11 cellular contexts compared by ENCODE assay signal in genomic region chrX:12792711-12793110, GRCh38. TPM values are rescaled to one million over a fixed set of nuclear protein-coding genes. Genes with fewer than 3 reads are reported as not detected.
DNase-seq lines count a peak whose midpoint lies in the region; ATAC-seq and TF ChIP-seq lines count a peak whose summit lies in the region.
"Had no signal": no experiment of that assay in that cellular context is flagged by ENCODE, and none has a peak within 500 bp of the region (broad histone marks: within the 10 kb centered on the region; RNA-seq: fewer than 3 reads in every experiment).

No MANE protein-coding gene starts in this region.

- ATAC-seq in activated CD8-positive, alpha-beta T cell treated with anti-CD3 and anti-CD28 coated beads, Interleukin-2, amount 10 ng/mL, durations not matched to agents 7 days and 5 days, result no peak
- ATAC-seq in memory B cell (ENCODE audit: low read depth) (no peak), HG02610 (IDR thresholded peaks at IDR 0.05; ENCODE audit: unreplicated experiment) (no peak), GM21717 (IDR thresholded peaks at IDR 0.05; ENCODE audit: unreplicated experiment) (no peak)

- H3K36me3 Mint-ChIP-seq in CD14-positive monocyte (peaks cover 0 to under 1% of the 10 kb centered on the region in 2 donors), memory B cell (peaks cover under 1% of the 10 kb centered on the region)
- H3K36me3 Mint-ChIP-seq in activated CD8-positive, alpha-beta T cell treated with anti-CD3 and anti-CD28 coated beads, Interleukin-2, amount 10 ng/mL, durations not matched to agents 7 days and 5 days (ENCODE audit: low read depth), result peaks cover 37% of the 10 kb centered on the region

- H3K27me3 Mint-ChIP-seq in CD14-positive monocyte (ENCODE audit: low read depth in 3 of 3), result peaks cover 0 to 26% (median 2%) of the 10 kb centered on the region in 3 donors
- H3K27me3 Mint-ChIP-seq in activated CD8-positive, alpha-beta T cell treated with anti-CD3 and anti-CD28 coated beads, Interleukin-2, amount 10 ng/mL, durations not matched to agents 7 days and 5 days (ENCODE audit: low read depth), result peaks cover 9% of the 10 kb centered on the region
- no peaks in the 10 kb centered on the region for H3K27me3 Mint-ChIP-seq in memory B cell

- H3K27ac ChIP-seq in HEK293 (ENCODE audit: extremely low read depth, low read depth, low read length) (no peak overlapping the region), tibial nerve (peak overlapping the region in 1 of 4 donors; percentile 79)
- H3K27ac ChIP-seq: pancreas, thyroid gland had no signal

- TF ChIP-seq CTCF in CD14-positive monocyte (IDR thresholded peaks at IDR 0.05) (no peak), HEK293 (tag by site-specific recombination; IDR thresholded peaks at IDR 0.05) (no peak), tibial nerve (IDR thresholded peaks at IDR 0.05) (no peak)

- H3K36me3 ChIP-seq in HEK293 (ENCODE audit: control insufficient read depth in 2 of 2, insufficient read depth in 1 of 2, low read length in 2 of 2) (peaks cover 0 to 15% of the 10 kb centered on the region in 2 experiments), tibial nerve (peaks cover 0 to 12% (median 0%) of the 10 kb centered on the region in 3 donors)
- H3K36me3 ChIP-seq: pancreas, thyroid gland had no signal

- H3K4me1 Mint-ChIP-seq in CD14-positive monocyte (peaks cover 23% of the 10 kb centered on the region), memory B cell (peaks cover 14% of the 10 kb centered on the region)
- peaks cover 38% of the 10 kb centered on the region for H3K4me1 Mint-ChIP-seq in activated CD8-positive, alpha-beta T cell treated with anti-CD3 and anti-CD28 coated beads, Interleukin-2, amount 10 ng/mL, durations not matched to agents 7 days and 5 days (ENCODE audit: low read depth)

- intact Hi-C loops in CD14-positive monocyte (cut with micrococcal nuclease), result no loop called here

- peak overlapping the region; percentile 77 for H3K4me3 ChIP-seq in HEK293 (ENCODE audit: low read depth, low read length)
- peak overlapping the region in 1 of 4 donors; percentile 74 for H3K4me3 ChIP-seq in tibial nerve

- H3K4me3 Mint-ChIP-seq in CD14-positive monocyte, result peak overlapping the region; percentile 12 to 30
- peak overlapping the region; percentile 82 for H3K4me3 Mint-ChIP-seq in activated CD8-positive, alpha-beta T cell treated with anti-CD3 and anti-CD28 coated beads, Interleukin-2, amount 10 ng/mL, durations not matched to agents 7 days and 5 days
- H3K4me3 Mint-ChIP-seq in memory B cell, result peak overlapping the region; percentile 77

- H3K4me1 ChIP-seq in HEK293 (ENCODE audit: control insufficient read depth, insufficient read depth, low read length), result no peaks in the 10 kb centered on the region
- H3K4me1 ChIP-seq in tibial nerve, result no peaks in the 10 kb centered on the region
- H3K4me1 ChIP-seq: pancreas, thyroid gland had no signal

- no peak for TF ChIP-seq POLR2A in tibial nerve (IDR thresholded peaks at IDR 0.05)

- CTCF ChIA-PET in HEK293 (lab: Yijun Ruan, JAX), result interaction anchor here (0.9 to 3.0 kb wide), 3 partner anchors 11 to 22 kb away, joined by 3 to 29 read pairs (median 6); no protein-coding TSS in a partner anchor
- CTCF ChIA-PET in activated CD8-positive, alpha-beta T cell treated with anti-CD3 and anti-CD28 coated beads, Interleukin-2, amount 10 ng/mL, durations not matched to agents 7 days and 5 days (lab: Charles Lee), result interaction anchor here (1.3 to 4.4 kb wide), 2 partner anchors 10 to 22 kb away, joined by 6 to 48 read pairs; no protein-coding TSS in a partner anchor

- no peaks in the 10 kb centered on the region for H3K27me3 ChIP-seq in tibial nerve
- H3K27me3 ChIP-seq: pancreas, thyroid gland had no signal

- H3K9me3 Mint-ChIP-seq in CD14-positive monocyte (peaks cover 0 to 27% (median 16%) of the 10 kb centered on the region in 7 donors), memory B cell (no peaks in the 10 kb centered on the region)
- H3K9me3 Mint-ChIP-seq in activated CD8-positive, alpha-beta T cell treated with anti-CD3 and anti-CD28 coated beads, Interleukin-2, amount 10 ng/mL, durations not matched to agents 7 days and 5 days (ENCODE audit: insufficient read depth), result no peaks in the 10 kb centered on the region

- H3K27ac Mint-ChIP-seq in CD14-positive monocyte (no peak overlapping the region), memory B cell (no peak overlapping the region)
- peak overlapping the region; percentile 81 for H3K27ac Mint-ChIP-seq in activated CD8-positive, alpha-beta T cell treated with anti-CD3 and anti-CD28 coated beads, Interleukin-2, amount 10 ng/mL, durations not matched to agents 7 days and 5 days

- no peaks in the 10 kb centered on the region for H3K9me3 ChIP-seq in HEK293 (ENCODE audit: control insufficient read depth, insufficient read depth, low read depth, low read length)
- no peaks in the 10 kb centered on the region for H3K9me3 ChIP-seq in tibial nerve
- H3K9me3 ChIP-seq: pancreas, thyroid gland had no signal

- TF ChIP-seq EP300 in tibial nerve (IDR thresholded peaks at IDR 0.05), result no peak

- POLR2A ChIA-PET in HEK293 (lab: Yijun Ruan, JAX), result no interaction called here
- POLR2A ChIA-PET in activated CD8-positive, alpha-beta T cell treated with anti-CD3 and anti-CD28 coated beads, Interleukin-2, amount 10 ng/mL, durations not matched to agents 7 days and 5 days (lab: Charles Lee), result no interaction called here

- WGBS in tibial nerve, 2 donors, result 79 to 92% methylated on average over 2 to 3 of the region's 3 CpGs

- DNase-seq in CD14-positive monocyte (ENCODE audit: low spot score) (no peak), memory B cell (ENCODE audit: low spot score in 2 of 2) (no peak), dermis blood vessel endothelial cell (no peak), tibial nerve (ENCODE audit: low spot score in 2 of 2) (no peak)
- DNase-seq in activated CD8-positive, alpha-beta T cell treated with anti-CD3 and anti-CD28 coated beads, Interleukin-2, amount 10 ng/mL, durations not matched to agents 7 days and 5 days, result no peak
- DNase-seq: pancreas; stimulated activated CD4-positive, alpha-beta T cell treated with anti-CD3 and anti-CD28 coated beads, Interleukin-4, amount 100 ng/mL, for 24 hours had no signal

TF ChIP-seq in HEK293, 187 proteins besides CTCF, POLR2A, EP300 and RAD21:
- TF ChIP-seq KLF8 (tag by site-specific recombination; IDR thresholded peaks at IDR 0.05) (no peak), ZNF837 (tag by site-specific recombination; IDR thresholded peaks at IDR 0.05) (no peak), ZNF311 (tag by site-specific recombination; IDR thresholded peaks at IDR 0.05; ENCODE audit: borderline replicate concordance) (no peak), TCF7L2 (IDR thresholded peaks at IDR 0.05; ENCODE audit: borderline replicate concordance, low read depth, low read length) (no peak), ZNF416 (tag by site-specific recombination; IDR thresholded peaks at IDR 0.05) (no peak), ZNF184 (tag by site-specific recombination; IDR thresholded peaks at IDR 0.05) (no peak)
- TF ChIP-seq, protein P1, sequence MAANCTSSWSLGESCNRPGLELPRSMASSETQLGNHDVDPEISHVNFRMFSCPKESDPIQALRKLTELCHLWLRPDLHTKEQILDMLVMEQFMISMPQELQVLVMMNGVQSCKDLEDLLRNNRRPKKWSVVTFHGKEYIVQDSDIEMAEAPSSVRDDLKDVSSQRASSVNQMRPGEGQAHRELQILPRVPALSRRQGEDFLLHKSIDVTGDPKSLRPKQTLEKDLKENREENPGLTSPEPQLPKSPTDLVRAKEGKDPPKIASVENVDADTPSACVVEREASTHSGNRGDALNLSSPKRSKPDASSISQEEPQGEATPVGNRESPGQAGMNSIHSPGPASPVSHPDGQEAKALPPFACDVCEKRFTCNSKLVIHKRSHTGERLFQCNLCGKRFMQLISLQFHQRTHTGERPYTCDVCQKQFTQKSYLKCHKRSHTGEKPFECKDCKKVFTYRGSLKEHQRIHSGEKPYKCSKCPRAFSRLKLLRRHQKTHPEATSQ (tag by site-specific recombination; IDR thresholded peaks at IDR 0.05), result no peak

RNA-seq across cellular contexts. Expression of gene PRPS2, which starts 1.5 kb away (rescaled TPM):
- polyA plus RNA-seq in CD14-positive monocyte, result 10 to 100 TPM; 17.3 to 19.6 TPM
- total RNA-seq in activated CD8-positive, alpha-beta T cell treated with anti-CD3 and anti-CD28 coated beads, Interleukin-2, amount 10 ng/mL, durations not matched to agents 7 days and 5 days, result 10 to 100 TPM; 84.5 to 94.3 TPM
- total RNA-seq in dermis blood vessel endothelial cell (21.3 and 27.7 TPM in 2 replicates), tibial nerve (100 to 1,000 TPM; 141 to 614 (median 393) TPM)

Comparison
In these comparisons a context has a peak if more than half of its experiments do, and no peak if none do; other contexts are left out.
1. H3K4me3 Mint-ChIP-seq: peak in every context shown above with its lines; median percentile 82 in activated CD8-positive, alpha-beta T cell treated with anti-CD3 and anti-CD28 coated beads, Interleukin-2, amount 10 ng/mL, durations not matched to agents 7 days and 5 days; 77 in memory B cell; 21 in CD14-positive monocyte.